ENCODE assay signal across 28 cellular contexts in genomic region chr2:766255-766654, GRCh38.
"Had no signal": no experiment of that assay in that cellular context is flagged by ENCODE, and none has a peak within 500 bp of the region (broad histone marks: within the 10 kb centered on the region; RNA-seq: fewer than 3 reads in every experiment).

No MANE protein-coding gene starts in this region.

- ATAC-seq: left lobe of liver; mucosa of descending colon; psoas muscle; right cardiac atrium; stimulated activated memory B cell treated with anti-CD40 and anti-IgM and Interleukin-4, amounts not matched to agents 10 μg/mL and 1 μg/mL and 100 μg/mL, for 72 hours; stimulated activated naive CD8-positive, alpha-beta T cell treated with anti-CD3 and anti-CD28 coated beads, Interleukin-15, Interleukin-2, amounts not matched to agents 100 U/mL and 50 U/mL, for 24 hours had no signal

- H3K27ac Mint-ChIP-seq: memory B cell; naive B cell; nephron progenitor cell; stimulated activated memory B cell treated with anti-CD40 and anti-IgM and Interleukin-4, amounts not matched to agents 10 μg/mL and 1 μg/mL and 100 μg/mL, for 72 hours had no signal

- H3K36me3 ChIP-seq: esophagus squamous epithelium, ovary, sigmoid colon, tibial artery, upper lobe of left lung, uterus had no signal

- H3K4me3 ChIP-seq: coronary artery, esophagus squamous epithelium, lung, mucosa of descending colon, ovary, psoas muscle, sigmoid colon, testis, tibial artery, upper lobe of left lung, uterus had no signal

- H3K9me3 ChIP-seq: esophagus squamous epithelium, mucosa of descending colon, ovary, psoas muscle, sigmoid colon, testis, tibial artery, upper lobe of left lung, uterus had no signal

- H3K36me3 Mint-ChIP-seq: memory B cell; naive B cell; stimulated activated memory B cell treated with anti-CD40 and anti-IgM and Interleukin-4, amounts not matched to agents 10 μg/mL and 1 μg/mL and 100 μg/mL, for 72 hours had no signal

- H3K27ac ChIP-seq: coronary artery, esophagus squamous epithelium, ovary, psoas muscle, sigmoid colon, testis, tibial artery, upper lobe of left lung, uterus had no signal

- H3K4me3 Mint-ChIP-seq: memory B cell; naive B cell; nephron progenitor cell; stimulated activated memory B cell treated with anti-CD40 and anti-IgM and Interleukin-4, amounts not matched to agents 10 μg/mL and 1 μg/mL and 100 μg/mL, for 72 hours had no signal

- H3K27me3 ChIP-seq: esophagus squamous epithelium, ovary, sigmoid colon, testis, tibial artery, upper lobe of left lung, uterus had no signal

- H3K4me1 ChIP-seq: esophagus squamous epithelium, psoas muscle, sigmoid colon, testis, tibial artery, upper lobe of left lung, uterus had no signal

- H3K4me1 Mint-ChIP-seq: naive B cell; stimulated activated memory B cell treated with anti-CD40 and anti-IgM and Interleukin-4, amounts not matched to agents 10 μg/mL and 1 μg/mL and 100 μg/mL, for 72 hours had no signal

- DNase-seq: dermis blood vessel endothelial cell; effector memory CD4-positive, alpha-beta T cell; erythroblast; esophagus squamous epithelium; foreskin melanocyte; kidney; mucosa of descending colon; naive B cell; nephron progenitor cell; occipital lobe; ovary; psoas muscle; right cardiac atrium; sigmoid colon; stimulated activated CD4-positive, alpha-beta T cell treated with anti-CD3 and anti-CD28 coated beads, Interleukin-2, amount 100 ng/mL, for 24 hours; stimulated activated CD4-positive, alpha-beta T cell treated with anti-CD3 and anti-CD28 coated beads, Interleukin-4, amount 100 ng/mL, for 24 hours; stimulated activated naive CD8-positive, alpha-beta T cell treated with anti-CD3 and anti-CD28 coated beads, Interleukin-15, Interleukin-2, amounts not matched to agents 100 U/mL and 50 U/mL, for 24 hours; substantia nigra; testis; tibial artery; upper lobe of left lung; uterus had no signal

- FAIRE-seq: endometrium, kidney had no signal
